Comparison of ENCODE assay signal across 23 cellular contexts in the genomic region with DNA sequence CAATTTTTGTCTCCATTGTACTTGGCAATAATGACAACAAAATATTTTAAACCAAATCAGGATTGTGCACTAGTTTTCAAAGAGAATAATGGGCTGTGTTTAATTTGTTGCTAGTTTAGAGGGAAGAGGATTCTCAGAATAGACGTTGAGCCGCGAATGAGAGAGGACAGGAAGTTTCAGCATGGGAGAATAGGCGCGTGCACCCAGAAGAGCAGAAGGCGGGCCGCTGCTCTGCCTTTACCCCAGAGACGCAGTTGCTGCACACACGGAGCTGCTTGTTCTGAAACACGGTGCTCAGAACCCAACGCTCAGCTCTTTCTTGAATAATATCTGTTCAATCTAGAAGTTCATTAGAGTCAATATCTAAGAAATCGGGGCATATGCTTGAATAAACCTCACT.
"Had no signal": no experiment of that assay in that cellular context is flagged by ENCODE, and none has a peak within 500 bp of the region (broad histone marks: within the 10 kb centered on the region; RNA-seq: fewer than 3 reads in every experiment).

No MANE protein-coding gene starts in this region.

- H3K27me3 ChIP-seq: colonic mucosa, right atrium auricular region, thyroid gland had no signal

- H3K27ac ChIP-seq: colonic mucosa, gastroesophageal sphincter, lower lobe of right lung, right atrium auricular region, stomach, thyroid gland, VCaP had no signal

- DNase-seq: activated CD4-positive, alpha-beta T cell treated with anti-CD3 and anti-CD28 coated beads for 4 hours; activated CD4-positive, alpha-beta T cell treated with anti-CD3 and anti-CD28 coated beads, Interleukin-2, amount 50 U/mL, for 4 hours; activated naive CD4-positive, alpha-beta T cell; activated T-cell treated with anti-CD3 and anti-CD28 coated beads for 4 hours; activated T-cell treated with anti-CD3 and anti-CD28 coated beads, Interleukin-2, amount 50 U/mL, for 72 hours; colonic mucosa; effector memory CD4-positive, alpha-beta T cell; kidney glomerular epithelial cell; lower lobe of right lung; mesenchymal stem cell; naive thymus-derived CD8-positive, alpha-beta T cell; stimulated activated CD4-positive, alpha-beta T cell treated with anti-CD3 and anti-CD28 coated beads, Interleukin-15, amount 100 ng/mL, for 24 hours; stimulated activated CD4-positive, alpha-beta T cell treated with anti-CD3 and anti-CD28 coated beads, Interleukin-2, amount 100 ng/mL, for 24 hours; stimulated activated naive B cell treated with anti-CD40 and anti-IgM and Interleukin-4, amounts not matched to agents 10 μg/mL and 1 μg/mL and 100 μg/mL, for 72 hours; stomach; T-helper 9 cell had no signal

- H3K4me1 ChIP-seq: colonic mucosa, gastroesophageal sphincter, lower lobe of right lung had no signal

- H3K36me3 Mint-ChIP-seq: activated naive CD4-positive, alpha-beta T cell treated with anti-CD3 and anti-CD28 coated beads, Interleukin-2, amount 50 U/mL, for 72 hours; naive thymus-derived CD8-positive, alpha-beta T cell; stimulated activated naive B cell treated with anti-CD40 and anti-IgM and Interleukin-4, amounts not matched to agents 10 μg/mL and 1 μg/mL and 100 μg/mL, for 72 hours had no signal

- H3K4me1 Mint-ChIP-seq: naive thymus-derived CD8-positive, alpha-beta T cell; stimulated activated naive B cell treated with anti-CD40 and anti-IgM and Interleukin-4, amounts not matched to agents 10 μg/mL and 1 μg/mL and 100 μg/mL, for 72 hours had no signal

- H3K27ac Mint-ChIP-seq: activated naive CD4-positive, alpha-beta T cell treated with anti-CD3 and anti-CD28 coated beads, Interleukin-2, amount 50 U/mL, for 72 hours; activated T-cell treated with anti-CD3 and anti-CD28 coated beads, Interleukin-2, amount 50 U/mL, for 72 hours; naive thymus-derived CD8-positive, alpha-beta T cell; stimulated activated naive B cell treated with anti-CD40 and anti-IgM and Interleukin-4, amounts not matched to agents 10 μg/mL and 1 μg/mL and 100 μg/mL, for 72 hours had no signal

- H3K9me3 Mint-ChIP-seq: activated naive CD4-positive, alpha-beta T cell treated with anti-CD3 and anti-CD28 coated beads, Interleukin-2, amount 50 U/mL, for 72 hours; activated T-cell treated with anti-CD3 and anti-CD28 coated beads, Interleukin-2, amount 50 U/mL, for 72 hours; naive thymus-derived CD8-positive, alpha-beta T cell; neural crest cell; stimulated activated naive B cell treated with anti-CD40 and anti-IgM and Interleukin-4, amounts not matched to agents 10 μg/mL and 1 μg/mL and 100 μg/mL, for 72 hours had no signal

- H3K4me3 Mint-ChIP-seq: activated T-cell treated with anti-CD3 and anti-CD28 coated beads, Interleukin-2, amount 50 U/mL, for 72 hours; naive thymus-derived CD8-positive, alpha-beta T cell; neural crest cell; stimulated activated naive B cell treated with anti-CD40 and anti-IgM and Interleukin-4, amounts not matched to agents 10 μg/mL and 1 μg/mL and 100 μg/mL, for 72 hours had no signal

- H3K36me3 ChIP-seq: colonic mucosa, gastroesophageal sphincter, heart left ventricle, lower lobe of right lung, right atrium auricular region, stomach, thyroid gland had no signal

- H3K9me3 ChIP-seq: colonic mucosa, gastroesophageal sphincter, heart left ventricle, lower lobe of right lung, right atrium auricular region, stomach, thyroid gland had no signal

- H3K4me3 ChIP-seq: colonic mucosa, gastroesophageal sphincter, heart left ventricle, lower lobe of right lung, right atrium auricular region, stomach, thyroid gland had no signal
